Comparison of ENCODE assay signal across 8 cellular contexts in genomic region chr5:41510176-41510831, GRCh38. TPM values are rescaled to one million over a fixed set of nuclear protein-coding genes. Genes with fewer than 3 reads are reported as not detected.
DNase-seq lines count a peak whose midpoint lies in the region; ATAC-seq and TF ChIP-seq lines count a peak whose summit lies in the region.

Gene PLCXD3 (minus strand): TSS chr5:41510601. CDS start chr5:41510526, 75 bp downstream.

- H3K27ac Mint-ChIP-seq in activated CD8-positive, alpha-beta memory T cell treated with anti-CD3 and anti-CD28 coated beads, Interleukin-2, amount 10 ng/mL, durations not matched to agents 7 days and 5 days, result no peak within 1 kb of the TSS

- DNase-seq in HuH-7.5 (ENCODE audit: low spot score), result peak; percentile 48
- DNase-seq in SW480 (ENCODE audit: low spot score), result peak; percentile 23
- peak; percentile 16 for DNase-seq in hepatic stellate cell (ENCODE audit: low spot score)
- no peak for DNase-seq in gastrocnemius medialis
- no peak for DNase-seq in stimulated activated naive CD8-positive, alpha-beta T cell treated with anti-CD3 and anti-CD28 coated beads, Interleukin-15, Interleukin-2, amounts not matched to agents 100 U/mL and 50 U/mL, for 24 hours
- DNase-seq in activated CD8-positive, alpha-beta memory T cell treated with anti-CD3 and anti-CD28 coated beads, Interleukin-2, amount 10 ng/mL, durations not matched to agents 7 days and 5 days, result no peak

- no peak within 1 kb of the TSS for H3K27ac ChIP-seq in gastrocnemius medialis

- CTCF ChIA-PET in activated CD8-positive, alpha-beta memory T cell treated with anti-CD3 and anti-CD28 coated beads, Interleukin-2, amount 10 ng/mL, durations not matched to agents 7 days and 5 days (lab: Charles Lee), result no interaction called here

- H3K9me3 Mint-ChIP-seq in activated CD8-positive, alpha-beta memory T cell treated with anti-CD3 and anti-CD28 coated beads, Interleukin-2, amount 10 ng/mL, durations not matched to agents 7 days and 5 days (ENCODE audit: low read depth), result no peaks in the 10 kb centered on the region

- ATAC-seq in gastrocnemius medialis (no peak), GM18867 (IDR thresholded peaks at IDR 0.05; ENCODE audit: unreplicated experiment) (no peak), HG03139 (IDR thresholded peaks at IDR 0.05; ENCODE audit: unreplicated experiment) (no peak)
- ATAC-seq in stimulated activated naive CD8-positive, alpha-beta T cell treated with anti-CD3 and anti-CD28 coated beads, Interleukin-15, Interleukin-2, amounts not matched to agents 100 U/mL and 50 U/mL, for 24 hours, result no peak
- ATAC-seq in activated CD8-positive, alpha-beta memory T cell treated with anti-CD3 and anti-CD28 coated beads, Interleukin-2, amount 10 ng/mL, durations not matched to agents 7 days and 5 days, result no peak

- no peak for TF ChIP-seq POLR2A in gastrocnemius medialis (IDR thresholded peaks at IDR 0.05)

- peaks cover 0 to 12% of the 10 kb centered on the region in 2 donors for H3K4me1 ChIP-seq in gastrocnemius medialis

- no peak within 1 kb of the TSS for H3K4me3 Mint-ChIP-seq in activated CD8-positive, alpha-beta memory T cell treated with anti-CD3 and anti-CD28 coated beads, Interleukin-2, amount 10 ng/mL, durations not matched to agents 7 days and 5 days

- intact Hi-C loops in gastrocnemius medialis (cut with DNase I; ENCODE audit: low total_unique reads), result no loop called here

- no peaks in the 10 kb centered on the region for H3K36me3 ChIP-seq in gastrocnemius medialis

- H3K36me3 Mint-ChIP-seq in activated CD8-positive, alpha-beta memory T cell treated with anti-CD3 and anti-CD28 coated beads, Interleukin-2, amount 10 ng/mL, durations not matched to agents 7 days and 5 days, result no peaks in the 10 kb centered on the region

- H3K27me3 ChIP-seq in gastrocnemius medialis, result peaks cover 5 to 23% (median 16%) of the 10 kb centered on the region in 3 donors

- H3K4me3 ChIP-seq in gastrocnemius medialis, result peak within 1 kb of the TSS; percentile 44 to 54 (median 47)

- TF ChIP-seq CTCF in gastrocnemius medialis (IDR thresholded peaks at IDR 0.05 in 4 of 5, conservative IDR thresholded peaks at IDR 0.05 in 1 of 5), result no peak

- no peaks in the 10 kb centered on the region for H3K9me3 ChIP-seq in gastrocnemius medialis

- H3K27me3 Mint-ChIP-seq in activated CD8-positive, alpha-beta memory T cell treated with anti-CD3 and anti-CD28 coated beads, Interleukin-2, amount 10 ng/mL, durations not matched to agents 7 days and 5 days, result peaks cover 35% of the 10 kb centered on the region

- H3K4me1 Mint-ChIP-seq in activated CD8-positive, alpha-beta memory T cell treated with anti-CD3 and anti-CD28 coated beads, Interleukin-2, amount 10 ng/mL, durations not matched to agents 7 days and 5 days, result no peaks in the 10 kb centered on the region

- in situ Hi-C loops in gastrocnemius medialis (cut with MboI; ENCODE audit: low sequenced_read_pairs in 4 of 4), result no loop called here

RNA-seq across cellular contexts. Expression of gene PLCXD3, which starts in this region (rescaled TPM):
- total RNA-seq in gastrocnemius medialis, result 1 to 10 TPM in 1 of 4 donors, under 1 TPM in 3; 0.49 to 1.2 (median 0.64) TPM
- not detected for total RNA-seq in activated CD8-positive, alpha-beta memory T cell treated with anti-CD3 and anti-CD28 coated beads, Interleukin-2, amount 10 ng/mL, durations not matched to agents 7 days and 5 days

Comparison
In these comparisons a context has a peak if more than half of its experiments do, and no peak if none do; other contexts are left out.
1. DNase-seq: peak in HuH-7.5 (single experiment), SW480 (single experiment) and hepatic stellate cell (single experiment); none in gastrocnemius medialis (0 of 2), stimulated activated naive CD8-positive, alpha-beta T cell treated with anti-CD3 and anti-CD28 coated beads, Interleukin-15, Interleukin-2, amounts not matched to agents 100 U/mL and 50 U/mL, for 24 hours (single experiment) and activated CD8-positive, alpha-beta memory T cell treated with anti-CD3 and anti-CD28 coated beads, Interleukin-2, amount 10 ng/mL, durations not matched to agents 7 days and 5 days (single experiment).